ENCODE assay signal across 22 cellular contexts in genomic region chr10:13648425-13648824, GRCh38.
"Had no signal": no experiment of that assay in that cellular context is flagged by ENCODE, and none has a peak within 500 bp of the region (broad histone marks: within the 10 kb centered on the region; RNA-seq: fewer than 3 reads in every experiment).

No MANE protein-coding gene starts in this region.

- H3K27ac Mint-ChIP-seq: activated CD4-positive, alpha-beta T cell treated with anti-CD3 and anti-CD28 coated beads, Interleukin-2, amount 10 ng/mL, durations not matched to agents 7 days and 5 days; activated naive CD4-positive, alpha-beta T cell treated with anti-CD3 and anti-CD28 coated beads, Interleukin-2, amount 50 U/mL, for 24 hours; dendritic cell treated with granulocyte-macrophage colony-stimulating factor and Interleukin-4, amounts not matched to agents 40 ng/mL and 50 ng/mL, for 4 days; mesothelial cell of epicardium had no signal

- H3K4me2 ChIP-seq: hepatocyte had no signal

- DNase-seq: activated CD4-positive, alpha-beta T cell treated with anti-CD3 and anti-CD28 coated beads, Interleukin-2, amount 10 ng/mL, durations not matched to agents 7 days and 5 days; activated CD8-positive, alpha-beta memory T cell treated with anti-CD3 and anti-CD28 coated beads for 24 hours; activated CD8-positive, alpha-beta memory T cell treated with anti-CD3 and anti-CD28 coated beads, Interleukin-2, amount 50 U/mL, for 48 hours; activated gamma-delta T cell; effector CD8-positive, alpha-beta T cell; left cardiac atrium; nephron progenitor cell; occipital lobe; posterior cingulate gyrus; stimulated activated CD4-positive, alpha-beta T cell treated with anti-CD3 and anti-CD28 coated beads, Interleukin-12 subunit alpha, Interleukin-12 subunit beta, amount 100 ng/mL, for 4 hours; stimulated activated CD4-positive, alpha-beta T cell treated with anti-CD3 and anti-CD28 coated beads, Interleukin-1b, Interleukin-23, amount 100 ng/mL, for 48 hours; stimulated activated CD8-positive, alpha-beta memory T cell treated with anti-CD3 and anti-CD28 coated beads, Interleukin-4, amount 100 ng/mL, for 48 hours; stimulated activated naive CD4-positive, alpha-beta T cell treated with Interleukin-2 at 50 U/mL for 16 hours; trophoblast cell had no signal

- H3K27me3 ChIP-seq: esophagus muscularis mucosa, hepatocyte had no signal

- H3K9me3 ChIP-seq: esophagus muscularis mucosa had no signal

- ATAC-seq: left cardiac atrium had no signal

- H3K27ac ChIP-seq: esophagus muscularis mucosa, hepatocyte had no signal

- H2AFZ ChIP-seq: hepatocyte had no signal

- H3K79me2 ChIP-seq: hepatocyte had no signal

- H3K4me3 ChIP-seq: esophagus muscularis mucosa, hepatocyte had no signal

- H3K9me3 Mint-ChIP-seq: activated CD4-positive, alpha-beta T cell treated with anti-CD3 and anti-CD28 coated beads, Interleukin-2, amount 10 ng/mL, durations not matched to agents 7 days and 5 days; activated naive CD4-positive, alpha-beta T cell treated with anti-CD3 and anti-CD28 coated beads, Interleukin-2, amount 50 U/mL, for 24 hours; dendritic cell treated with granulocyte-macrophage colony-stimulating factor and Interleukin-4, amounts not matched to agents 40 ng/mL and 50 ng/mL, for 4 days; nephron progenitor cell had no signal

- H3K27me3 Mint-ChIP-seq: activated CD4-positive, alpha-beta T cell treated with anti-CD3 and anti-CD28 coated beads, Interleukin-2, amount 10 ng/mL, durations not matched to agents 7 days and 5 days; activated naive CD4-positive, alpha-beta T cell treated with anti-CD3 and anti-CD28 coated beads, Interleukin-2, amount 50 U/mL, for 24 hours; dendritic cell treated with granulocyte-macrophage colony-stimulating factor and Interleukin-4, amounts not matched to agents 40 ng/mL and 50 ng/mL, for 4 days had no signal

- H3K4me3 Mint-ChIP-seq: activated CD4-positive, alpha-beta T cell treated with anti-CD3 and anti-CD28 coated beads, Interleukin-2, amount 10 ng/mL, durations not matched to agents 7 days and 5 days; activated naive CD4-positive, alpha-beta T cell treated with anti-CD3 and anti-CD28 coated beads, Interleukin-2, amount 50 U/mL, for 24 hours; dendritic cell treated with granulocyte-macrophage colony-stimulating factor and Interleukin-4, amounts not matched to agents 40 ng/mL and 50 ng/mL, for 4 days; mesothelial cell of epicardium; nephron progenitor cell had no signal

- FAIRE-seq: bronchial epithelial cell, endothelial cell of umbilical vein, islet of Langerhans had no signal
